ENCODE assay signal across 1 cellular context in genomic region chr19:49430172-49430677, GRCh38.
TF ChIP-seq lines count a peak whose summit lies in the region.

No MANE protein-coding gene starts in this region.

TF ChIP-seq in HEK293, 187 proteins besides CTCF, POLR2A, EP300 and RAD21 (continued from another document):
- TF ChIP-seq PATZ1 (tag by site-specific recombination; IDR thresholded peaks at IDR 0.05), result 0 out of 2 replicates have a peak, but pooled peaks have one; percentile 18
- no peak for TF ChIP-seq KLF1 (tag by site-specific recombination; IDR thresholded peaks at IDR 0.05)
- TF ChIP-seq ZNF623 (tag by site-specific recombination; IDR thresholded peaks at IDR 0.05), result peak; percentile 41
- no peak for TF ChIP-seq ZNF16 (tag by site-specific recombination; IDR thresholded peaks at IDR 0.05; ENCODE audit: low read depth)
- no peak for TF ChIP-seq ZNF239 (tag by site-specific recombination; IDR thresholded peaks at IDR 0.05)
- no peak for TF ChIP-seq ZBTB44 (tag by site-specific recombination; IDR thresholded peaks at IDR 0.05)
- no peak for TF ChIP-seq ZNF19 (tag by site-specific recombination; IDR thresholded peaks at IDR 0.05; ENCODE audit: low read depth)
- TF ChIP-seq ZNF175 (tag by site-specific recombination; IDR thresholded peaks at IDR 0.05), result no peak
- TF ChIP-seq ZBTB48 (tag by site-specific recombination; IDR thresholded peaks at IDR 0.05), result no peak
- TF ChIP-seq ZXDB (tag by site-specific recombination; IDR thresholded peaks at IDR 0.05), result no peak
- TF ChIP-seq ZNF202 (tag by site-specific recombination; IDR thresholded peaks at IDR 0.05; ENCODE audit: borderline replicate concordance), result no peak
- TF ChIP-seq PBX3 (CRISPR knock-in tag; IDR thresholded peaks at IDR 0.05), result no peak
- no peak for TF ChIP-seq ZNF146 (tag by site-specific recombination; IDR thresholded peaks at IDR 0.05)
- TF ChIP-seq ZNF10 (tag by site-specific recombination; IDR thresholded peaks at IDR 0.05), result no peak
- no peak for TF ChIP-seq ZNF416 (tag by site-specific recombination; IDR thresholded peaks at IDR 0.05)
- TF ChIP-seq ZNF157 (tag by site-specific recombination; IDR thresholded peaks at IDR 0.05), result no peak
